27 cellular contexts compared by ENCODE assay signal in the genomic region with DNA sequence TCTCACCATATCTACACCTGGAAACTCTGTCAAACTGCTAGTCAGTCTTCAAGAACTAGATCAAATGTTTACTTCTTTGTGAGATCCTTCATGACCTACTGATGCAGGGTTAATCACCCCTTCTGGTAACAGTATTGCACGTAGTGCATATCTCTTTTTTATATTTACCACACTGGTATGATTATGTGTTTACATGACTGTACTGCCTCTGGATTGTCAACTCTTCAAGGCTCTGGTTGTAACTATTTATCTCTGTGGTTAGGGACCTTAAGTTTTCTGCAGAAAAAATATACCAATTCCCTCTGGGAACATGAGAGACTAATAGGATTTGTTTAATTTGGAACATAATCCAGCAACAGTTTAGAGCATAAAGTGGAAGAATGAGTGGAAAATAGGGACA.
"Had no signal": no experiment of that assay in that cellular context is flagged by ENCODE, and none has a peak within 500 bp of the region (broad histone marks: within the 10 kb centered on the region; RNA-seq: fewer than 3 reads in every experiment).

No MANE protein-coding gene starts in this region.

- H3K27ac ChIP-seq: breast epithelium, esophagus muscularis mucosa, left lung, neutrophil, right lobe of liver, skin epidermis, stomach, thyroid gland, upper lobe of right lung, WERI-Rb-1 had no signal

- H3K36me3 ChIP-seq: breast epithelium, esophagus muscularis mucosa, left lung, neutrophil, right lobe of liver, stomach, thyroid gland, upper lobe of right lung, WERI-Rb-1 had no signal

- DNase-seq: activated CD4-positive, alpha-beta memory T cell treated with anti-CD3 and anti-CD28 coated beads, Interleukin-2, amount 10 ng/mL, durations not matched to agents 7 days and 5 days; activated CD4-positive, alpha-beta T cell treated with anti-CD3 and anti-CD28 coated beads, Interleukin-2, amount 10 ng/mL, durations not matched to agents 7 days and 5 days; activated CD4-positive, CD25-positive, alpha-beta regulatory T cell treated with anti-CD3 and anti-CD28 coated beads, Interleukin-2, amount 50 U/mL, for 72 hours; activated gamma-delta T cell treated with Interleukin-2 at 50 U/mL for 16 hours; activated naive CD4-positive, alpha-beta T cell treated with anti-CD3 and anti-CD28 coated beads, Interleukin-2, amount 50 U/mL, for 16 hours; activated T-cell treated with anti-CD3 and anti-CD28 coated beads, Interleukin-2, amount 50 U/mL, for 4 hours; dermis blood vessel endothelial cell; effector CD4-positive, alpha-beta T cell; foreskin fibroblast; left lung; right lobe of liver; stimulated activated CD4-positive, alpha-beta T cell treated with anti-CD3 and anti-CD28 coated beads, Interleukin-2, amount 100 ng/mL, for 24 hours; stimulated activated naive B cell treated with anti-CD40 and anti-IgM and Interleukin-4, amounts not matched to agents 10 μg/mL and 1 μg/mL and 100 μg/mL, for 72 hours; stomach; SW 1271; T-helper 9 cell; thyroid gland; upper lobe of right lung; WERI-Rb-1 had no signal

- H3K36me3 Mint-ChIP-seq: stimulated activated naive B cell treated with anti-CD40 and anti-IgM and Interleukin-4, amounts not matched to agents 10 μg/mL and 1 μg/mL and 100 μg/mL, for 72 hours had no signal

- H3K27ac Mint-ChIP-seq: activated CD4-positive, alpha-beta memory T cell treated with anti-CD3 and anti-CD28 coated beads, Interleukin-2, amount 10 ng/mL, durations not matched to agents 7 days and 5 days; activated CD4-positive, alpha-beta T cell treated with anti-CD3 and anti-CD28 coated beads, Interleukin-2, amount 10 ng/mL, durations not matched to agents 7 days and 5 days; activated T-helper 17 cell treated with anti-CD3 and anti-CD28 coated beads, Interleukin-2, amount 50 U/mL, for 72 hours; nephron; stimulated activated naive B cell treated with anti-CD40 and anti-IgM and Interleukin-4, amounts not matched to agents 10 μg/mL and 1 μg/mL and 100 μg/mL, for 72 hours; T-helper 1 cell treated with Interleukin-12 subunit alpha and Interleukin-12 subunit beta and Interleukin-4 antibody, amounts not matched to agents 30 μg/mL and 1 μg/mL, for 36 hours had no signal

- H3K4me1 Mint-ChIP-seq: activated CD4-positive, alpha-beta memory T cell treated with anti-CD3 and anti-CD28 coated beads, Interleukin-2, amount 10 ng/mL, durations not matched to agents 7 days and 5 days; activated CD4-positive, alpha-beta T cell treated with anti-CD3 and anti-CD28 coated beads, Interleukin-2, amount 10 ng/mL, durations not matched to agents 7 days and 5 days; activated T-helper 17 cell treated with anti-CD3 and anti-CD28 coated beads, Interleukin-2, amount 50 U/mL, for 72 hours; central memory CD8-positive, alpha-beta T cell; nephron; stimulated activated naive B cell treated with anti-CD40 and anti-IgM and Interleukin-4, amounts not matched to agents 10 μg/mL and 1 μg/mL and 100 μg/mL, for 72 hours had no signal

- H3K9me3 Mint-ChIP-seq: activated CD4-positive, alpha-beta memory T cell treated with anti-CD3 and anti-CD28 coated beads, Interleukin-2, amount 10 ng/mL, durations not matched to agents 7 days and 5 days; activated CD4-positive, alpha-beta T cell treated with anti-CD3 and anti-CD28 coated beads, Interleukin-2, amount 10 ng/mL, durations not matched to agents 7 days and 5 days; activated T-cell treated with anti-CD3 and anti-CD28 coated beads, Interleukin-2, amount 50 U/mL, for 4 hours; activated T-helper 17 cell treated with anti-CD3 and anti-CD28 coated beads, Interleukin-2, amount 50 U/mL, for 72 hours; nephron; T-helper 1 cell treated with Interleukin-12 subunit alpha and Interleukin-12 subunit beta and Interleukin-4 antibody, amounts not matched to agents 30 μg/mL and 1 μg/mL, for 36 hours had no signal

- H3K4me3 Mint-ChIP-seq: activated CD4-positive, alpha-beta memory T cell treated with anti-CD3 and anti-CD28 coated beads, Interleukin-2, amount 10 ng/mL, durations not matched to agents 7 days and 5 days; activated CD4-positive, alpha-beta T cell treated with anti-CD3 and anti-CD28 coated beads, Interleukin-2, amount 10 ng/mL, durations not matched to agents 7 days and 5 days; activated T-cell treated with anti-CD3 and anti-CD28 coated beads, Interleukin-2, amount 50 U/mL, for 4 hours; activated T-helper 17 cell treated with anti-CD3 and anti-CD28 coated beads, Interleukin-2, amount 50 U/mL, for 72 hours; central memory CD8-positive, alpha-beta T cell; nephron; stimulated activated naive B cell treated with anti-CD40 and anti-IgM and Interleukin-4, amounts not matched to agents 10 μg/mL and 1 μg/mL and 100 μg/mL, for 72 hours; T-helper 1 cell treated with Interleukin-12 subunit alpha and Interleukin-12 subunit beta and Interleukin-4 antibody, amounts not matched to agents 30 μg/mL and 1 μg/mL, for 36 hours had no signal

- ATAC-seq: activated T-cell treated with anti-CD3 and anti-CD28 coated beads, Interleukin-2, amount 50 U/mL, for 4 hours; activated T-helper 17 cell treated with anti-CD3 and anti-CD28 coated beads, Interleukin-2, amount 50 U/mL, for 72 hours; left lung; right lobe of liver; stimulated activated naive B cell treated with anti-CD40 and anti-IgM and Interleukin-4, amounts not matched to agents 10 μg/mL and 1 μg/mL and 100 μg/mL, for 72 hours; upper lobe of right lung had no signal

- H3K4me1 ChIP-seq: breast epithelium, esophagus muscularis mucosa, left lung, right lobe of liver, stomach, thyroid gland, upper lobe of right lung had no signal

- H3K4me3 ChIP-seq: breast epithelium, esophagus muscularis mucosa, left lung, right lobe of liver, skin epidermis, stomach, thyroid gland, upper lobe of right lung had no signal

- H3K27me3 ChIP-seq: breast epithelium, esophagus muscularis mucosa, left lung, neutrophil, right lobe of liver, stomach, thyroid gland, upper lobe of right lung had no signal

- H3K27me3 Mint-ChIP-seq: activated CD4-positive, alpha-beta T cell treated with anti-CD3 and anti-CD28 coated beads, Interleukin-2, amount 10 ng/mL, durations not matched to agents 7 days and 5 days; activated T-helper 17 cell treated with anti-CD3 and anti-CD28 coated beads, Interleukin-2, amount 50 U/mL, for 72 hours; central memory CD8-positive, alpha-beta T cell; stimulated activated naive B cell treated with anti-CD40 and anti-IgM and Interleukin-4, amounts not matched to agents 10 μg/mL and 1 μg/mL and 100 μg/mL, for 72 hours had no signal

- H3K9me3 ChIP-seq: breast epithelium, esophagus muscularis mucosa, left lung, neutrophil, right lobe of liver, stomach, thyroid gland, upper lobe of right lung had no signal
